23 cellular contexts compared by ENCODE assay signal in the genomic region with DNA sequence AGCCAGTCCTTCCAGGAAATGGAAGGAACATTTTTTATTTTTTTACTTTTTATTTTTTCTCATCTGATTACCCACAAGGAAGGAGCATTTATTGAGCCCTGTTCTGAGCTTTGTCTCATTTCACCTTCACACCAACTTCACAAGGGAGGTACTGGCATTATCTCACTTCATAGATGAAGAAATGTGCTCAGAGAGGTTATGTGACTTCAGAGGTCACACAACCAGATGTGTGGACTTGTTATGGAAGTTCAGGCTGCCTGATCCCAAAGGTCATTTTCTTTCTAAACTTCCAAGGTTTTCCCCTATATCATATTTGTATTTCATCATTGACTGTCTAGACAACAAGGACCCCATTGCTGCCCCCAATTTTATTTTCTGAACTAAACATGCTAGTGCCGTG.
DNase-seq lines count a peak whose midpoint lies in the region; ATAC-seq, FAIRE-seq and TF ChIP-seq lines count a peak whose summit lies in the region.
"Had no signal": no experiment of that assay in that cellular context is flagged by ENCODE, and none has a peak within 500 bp of the region (broad histone marks: within the 10 kb centered on the region; RNA-seq: fewer than 3 reads in every experiment).

No MANE protein-coding gene starts in this region.

- H4K20me1 ChIP-seq in astrocyte (ENCODE audit: insufficient read depth, low read length) = no peaks in the 10 kb centered on the region
- H4K20me1 ChIP-seq: BLaER1 treated with 17β-estradiol and CSF1 and Interleukin-3, amounts not matched to agents 10 nM and 100 nM had no signal

- BruUV-seq in Caco-2 (replicated peaks; lab: Mats Ljungman, UMichigan) = no TSS peak

- H3K27me3 Mint-ChIP-seq in astrocyte (ENCODE audit: low read depth, unreplicated experiment) (no peaks in the 10 kb centered on the region), osteocyte (ENCODE audit: unreplicated experiment) (no peaks in the 10 kb centered on the region), Caco-2 (ENCODE audit: insufficient read depth, unreplicated experiment) (no peaks in the 10 kb centered on the region)
- H3K27me3 Mint-ChIP-seq in activated CD8-positive, alpha-beta T cell treated with anti-CD3 and anti-CD28 coated beads, Interleukin-2, amount 10 ng/mL, durations not matched to agents 7 days and 5 days (ENCODE audit: low read depth) = peaks cover 5% of the 10 kb centered on the region

- H3K4me2 ChIP-seq in astrocyte (ENCODE audit: low read length) = no peak overlapping the region
- H3K4me2 ChIP-seq: BLaER1 treated with 17β-estradiol and CSF1 and Interleukin-3, amounts not matched to agents 10 nM and 100 nM had no signal

- DNase-seq in HCEC 1CT = peak; percentile 24
- DNase-seq in astrocyte (ENCODE audit: low read depth) = no peak
- peak; percentile 55 for DNase-seq in fibroblast of mammary gland (ENCODE audit: low read depth)
- DNase-seq in osteocyte (ENCODE audit: extremely low spot score, unreplicated experiment) = no peak
- no peak for DNase-seq in activated CD4-positive, alpha-beta T cell treated with anti-CD3 and anti-CD28 coated beads for 48 hours
- no peak for DNase-seq in GF-D8 (lab: John Stamatoyannopoulos, UW)
- no peak for DNase-seq in activated CD8-positive, alpha-beta T cell treated with anti-CD3 and anti-CD28 coated beads, Interleukin-2, amount 10 ng/mL, durations not matched to agents 7 days and 5 days
- DNase-seq in Caco-2 = no peak
- DNase-seq: ACHN; CD4-positive, alpha-beta memory T cell; DND-41; KG1; NCI-H1092 treated with DMSO at 0.1 percent for 48 hours; NCI-H1436 treated with DMSO at 0.1 percent for 48 hours; NCI-H2081; NCI-H2171; NCI-H524 treated with DMSO at 0.1 percent for 48 hours; NCI-H82; SW 1271 had no signal

- H3K36me3 Mint-ChIP-seq in astrocyte (ENCODE audit: low read depth, unreplicated experiment) (peaks cover 9% of the 10 kb centered on the region), osteocyte (ENCODE audit: unreplicated experiment) (peaks cover 12% of the 10 kb centered on the region), Caco-2 (ENCODE audit: insufficient read depth, unreplicated experiment) (peaks cover 5% of the 10 kb centered on the region)
- no peaks in the 10 kb centered on the region for H3K36me3 Mint-ChIP-seq in activated CD8-positive, alpha-beta T cell treated with anti-CD3 and anti-CD28 coated beads, Interleukin-2, amount 10 ng/mL, durations not matched to agents 7 days and 5 days (ENCODE audit: low read depth)
- H3K36me3 Mint-ChIP-seq: CD4-positive, alpha-beta memory T cell had no signal

- H3K27ac ChIP-seq in astrocyte (ENCODE audit: low read depth, low read length) = peak overlapping the region; percentile 96
- H3K27ac ChIP-seq: BLaER1 treated with 17β-estradiol and CSF1 and Interleukin-3, amounts not matched to agents 10 nM and 100 nM had no signal

- H2AFZ ChIP-seq in astrocyte (ENCODE audit: low read depth, low read length) = no peak overlapping the region

- H3K79me2 ChIP-seq in astrocyte (ENCODE audit: insufficient read depth, low read length) = no peaks in the 10 kb centered on the region

- FAIRE-seq in astrocyte (lab: Jason Lieb, UNC) = no peak
- FAIRE-seq: GM12891, H54 had no signal

- intact Hi-C loops in Caco-2 (cut with micrococcal nuclease; ENCODE audit: unreplicated experiment) = no loop called here

- ATAC-seq in activated CD8-positive, alpha-beta T cell treated with anti-CD3 and anti-CD28 coated beads, Interleukin-2, amount 10 ng/mL, durations not matched to agents 7 days and 5 days = no peak
- ATAC-seq: Right ventricle myocardium inferior had no signal

- peak overlapping the region; percentile 86 for H3K27ac Mint-ChIP-seq in astrocyte (ENCODE audit: unreplicated experiment)
- peak overlapping the region; percentile 82 for H3K27ac Mint-ChIP-seq in osteocyte (ENCODE audit: unreplicated experiment)
- H3K27ac Mint-ChIP-seq in activated CD8-positive, alpha-beta T cell treated with anti-CD3 and anti-CD28 coated beads, Interleukin-2, amount 10 ng/mL, durations not matched to agents 7 days and 5 days = no peak overlapping the region
- H3K27ac Mint-ChIP-seq in Caco-2 (ENCODE audit: unreplicated experiment) = no peak overlapping the region
- H3K27ac Mint-ChIP-seq: CD4-positive, alpha-beta memory T cell had no signal

- H3K27me3 ChIP-seq in astrocyte (ENCODE audit: insufficient read depth, low read length) (no peaks in the 10 kb centered on the region), Caco-2 (replicated peaks; ENCODE audit: control insufficient read depth, insufficient read depth, low read length) (no peaks in the 10 kb centered on the region)
- H3K27me3 ChIP-seq: BLaER1 treated with 17β-estradiol and CSF1 and Interleukin-3, amounts not matched to agents 10 nM and 100 nM had no signal

- CTCF ChIA-PET in activated CD8-positive, alpha-beta T cell treated with anti-CD3 and anti-CD28 coated beads, Interleukin-2, amount 10 ng/mL, durations not matched to agents 7 days and 5 days (lab: Charles Lee) = no interaction called here
- CTCF ChIA-PET in Caco-2 (lab: Charles Lee) = no interaction called here

- peaks cover 55% of the 10 kb centered on the region for H3K4me1 Mint-ChIP-seq in astrocyte (ENCODE audit: low read depth, unreplicated experiment)
- peaks cover 73% of the 10 kb centered on the region for H3K4me1 Mint-ChIP-seq in osteocyte (ENCODE audit: unreplicated experiment)
- H3K4me1 Mint-ChIP-seq in activated CD8-positive, alpha-beta T cell treated with anti-CD3 and anti-CD28 coated beads, Interleukin-2, amount 10 ng/mL, durations not matched to agents 7 days and 5 days (ENCODE audit: low read depth) = no peaks in the 10 kb centered on the region
- peaks cover 7% of the 10 kb centered on the region for H3K4me1 Mint-ChIP-seq in Caco-2 (ENCODE audit: low read depth, unreplicated experiment)
- H3K4me1 Mint-ChIP-seq: CD4-positive, alpha-beta memory T cell had no signal

- no peak overlapping the region for H3K9ac ChIP-seq in astrocyte (ENCODE audit: low read length)
- H3K9ac ChIP-seq: BLaER1 treated with 17β-estradiol and CSF1 and Interleukin-3, amounts not matched to agents 10 nM and 100 nM had no signal

- H3K36me3 ChIP-seq in astrocyte (ENCODE audit: insufficient read depth, low read length) (peaks cover 4% of the 10 kb centered on the region), Caco-2 (ENCODE audit: control insufficient read depth, insufficient read depth, low read length) (no peaks in the 10 kb centered on the region)

- H3K4me3 Mint-ChIP-seq in astrocyte (ENCODE audit: unreplicated experiment) = no peak overlapping the region
- no peak overlapping the region for H3K4me3 Mint-ChIP-seq in osteocyte (ENCODE audit: unreplicated experiment)
- H3K4me3 Mint-ChIP-seq in activated CD8-positive, alpha-beta T cell treated with anti-CD3 and anti-CD28 coated beads, Interleukin-2, amount 10 ng/mL, durations not matched to agents 7 days and 5 days = no peak overlapping the region
- H3K4me3 Mint-ChIP-seq in Caco-2 (ENCODE audit: unreplicated experiment) = no peak overlapping the region
- H3K4me3 Mint-ChIP-seq: CD4-positive, alpha-beta memory T cell had no signal

- POLR2A ChIA-PET in activated CD8-positive, alpha-beta T cell treated with anti-CD3 and anti-CD28 coated beads, Interleukin-2, amount 10 ng/mL, durations not matched to agents 7 days and 5 days (lab: Charles Lee) = no interaction called here
- POLR2A ChIA-PET in Caco-2 (lab: Charles Lee) = no interaction called here

- H3K9me3 Mint-ChIP-seq in astrocyte (ENCODE audit: unreplicated experiment) = peaks cover 3% of the 10 kb centered on the region
- no peaks in the 10 kb centered on the region for H3K9me3 Mint-ChIP-seq in osteocyte (ENCODE audit: unreplicated experiment)
- H3K9me3 Mint-ChIP-seq in activated CD8-positive, alpha-beta T cell treated with anti-CD3 and anti-CD28 coated beads, Interleukin-2, amount 10 ng/mL, durations not matched to agents 7 days and 5 days (ENCODE audit: insufficient read depth) = no peaks in the 10 kb centered on the region
- no peaks in the 10 kb centered on the region for H3K9me3 Mint-ChIP-seq in Caco-2 (ENCODE audit: unreplicated experiment)
- H3K9me3 Mint-ChIP-seq: CD4-positive, alpha-beta memory T cell had no signal

- no peak overlapping the region for H3K4me3 ChIP-seq in astrocyte (ENCODE audit: insufficient read depth, low read depth, low read length)
- H3K4me3 ChIP-seq in fibroblast of mammary gland (ENCODE audit: control insufficient read depth, low read depth, low read length) = no peak overlapping the region
- no peak overlapping the region for H3K4me3 ChIP-seq in Caco-2 (ENCODE audit: low read depth, low read length)
- H3K4me3 ChIP-seq: BLaER1 treated with 17β-estradiol and CSF1 and Interleukin-3, amounts not matched to agents 10 nM and 100 nM had no signal

- TF ChIP-seq CTCF in astrocyte (IDR thresholded peaks at IDR 0.05; ENCODE audit: insufficient read depth, low read depth, low read length) (no peak), fibroblast of mammary gland (conservative IDR thresholded peaks at IDR 0.05; ENCODE audit: control insufficient read depth, insufficient read depth, low read depth, low read length) (no peak), osteocyte (IDR thresholded peaks at IDR 0.05) (no peak), Caco-2 (IDR thresholded peaks at IDR 0.05; ENCODE audit: insufficient read depth in 1 of 2, low read depth in 1 of 2, low read length in 1 of 2, severe bottlenecking in 1 of 2, unreplicated experiment in 1 of 2) (no peak)

- no peaks in the 10 kb centered on the region for H3K9me3 ChIP-seq in astrocyte (ENCODE audit: insufficient read depth, low read depth, low read length)
- no peaks in the 10 kb centered on the region for H3K9me3 ChIP-seq in Caco-2
- H3K9me3 ChIP-seq: BLaER1 treated with 17β-estradiol and CSF1 and Interleukin-3, amounts not matched to agents 10 nM and 100 nM had no signal

- peaks cover 46% of the 10 kb centered on the region for H3K4me1 ChIP-seq in astrocyte (ENCODE audit: insufficient read depth, low read length)
- no peaks in the 10 kb centered on the region for H3K4me1 ChIP-seq in Caco-2
- H3K4me1 ChIP-seq: BLaER1 treated with 17β-estradiol and CSF1 and Interleukin-3, amounts not matched to agents 10 nM and 100 nM had no signal

Comparison
In these comparisons a context has a peak if more than half of its experiments do, and no peak if none do; other contexts are left out.
1. DNase-seq: peak in HCEC 1CT (single experiment) and fibroblast of mammary gland (single experiment); none in astrocyte (single experiment), osteocyte (single experiment), activated CD4-positive, alpha-beta T cell treated with anti-CD3 and anti-CD28 coated beads for 48 hours (single experiment), GF-D8 (single experiment), activated CD8-positive, alpha-beta T cell treated with anti-CD3 and anti-CD28 coated beads, Interleukin-2, amount 10 ng/mL, durations not matched to agents 7 days and 5 days (single experiment) and Caco-2 (0 of 2).
2. H3K27ac Mint-ChIP-seq: peak in astrocyte (single experiment) and osteocyte (single experiment); none in activated CD8-positive, alpha-beta T cell treated with anti-CD3 and anti-CD28 coated beads, Interleukin-2, amount 10 ng/mL, durations not matched to agents 7 days and 5 days (single experiment) and Caco-2 (single experiment).